Comparison of ENCODE assay signal across 17 cellular contexts in genomic region chr17:50352072-50352692, GRCh38. TPM values are rescaled to one million over a fixed set of nuclear protein-coding genes. Genes with fewer than 3 reads are reported as not detected.
A peak's percentile ranks its signal among the peaks of the same experiment; 100 is the strongest.
DNase-seq lines count a peak whose midpoint lies in the region; ATAC-seq and TF ChIP-seq lines count a peak whose summit lies in the region.
"Had no signal": no experiment of that assay in that cellular context is flagged by ENCODE, and none has a peak within 500 bp of the region (broad histone marks: within the 10 kb centered on the region; RNA-seq: fewer than 3 reads in every experiment).

No MANE protein-coding gene starts in this region.

- in situ Hi-C loops in GM13977 (cut with MboI; ENCODE audit: low pct_unique_long_range_greater_than_20kb, low sequenced_read_pairs, unreplicated experiment): no loop called here

- H3K27ac ChIP-seq in VCaP (peak overlapping the region; percentile 30; the same call in 1 of the 2 replicates), muscle layer of colon (ENCODE audit: low read depth, low read length) (peak overlapping the region; percentile 49), upper lobe of left lung (no peak overlapping the region)
- H3K27ac ChIP-seq: KMS-11, pancreas, Peyer's patch, tibial artery, WERI-Rb-1 had no signal

- no peak overlapping the region for H3K4me3 ChIP-seq in muscle layer of colon (ENCODE audit: low read depth in 1 of 2, low read length in 2 of 2)
- no peak overlapping the region for H3K4me3 ChIP-seq in upper lobe of left lung
- H3K4me3 ChIP-seq: pancreas, Peyer's patch, tibial artery had no signal

- peaks cover 5% of the 10 kb centered on the region for H3K36me3 Mint-ChIP-seq in effector memory CD8-positive, alpha-beta T cell (ENCODE audit: insufficient read depth)
- H3K36me3 Mint-ChIP-seq in immature natural killer cell: no peaks in the 10 kb centered on the region

- H3K9ac ChIP-seq in muscle layer of colon (ENCODE audit: low read length): no peak overlapping the region
- H3K9ac ChIP-seq: KMS-11 had no signal

- ATAC-seq in effector memory CD8-positive, alpha-beta T cell (replicated peaks): no peak
- no peak for ATAC-seq in upper lobe of left lung (ENCODE audit: low FRiP score in 2 of 2)
- ATAC-seq: pancreas had no signal

- WGBS in upper lobe of left lung, 2 donors: 80 to 95% methylated on average over 6 of the region's 6 CpGs

- peak overlapping the region in 1 of 2 donors; percentile 74 for H3K27ac Mint-ChIP-seq in effector memory CD8-positive, alpha-beta T cell
- peak overlapping the region in 3 of 6 donors; percentile 13 to 29 (median 18) for H3K27ac Mint-ChIP-seq in immature natural killer cell

- TF ChIP-seq CTCF in GM13977 (IDR thresholded peaks at IDR 0.05; ENCODE audit: extremely low read depth, insufficient read depth, missing control alignments) (no peak), VCaP (conservative IDR thresholded peaks at IDR 0.05) (no peak), upper lobe of left lung (IDR thresholded peaks at IDR 0.05) (no peak)

- H3K27me3 ChIP-seq in muscle layer of colon (ENCODE audit: control insufficient read depth in 1 of 2, insufficient read depth in 2 of 2, low read length in 2 of 2): no peaks in the 10 kb centered on the region
- H3K27me3 ChIP-seq in upper lobe of left lung: no peaks in the 10 kb centered on the region
- H3K27me3 ChIP-seq: pancreas, Peyer's patch, tibial artery had no signal

- H3K4me1 Mint-ChIP-seq in effector memory CD8-positive, alpha-beta T cell (ENCODE audit: low read depth in 2 of 2): peaks cover 33 to 36% of the 10 kb centered on the region in 2 donors
- H3K4me1 Mint-ChIP-seq in immature natural killer cell: peaks cover 13 to 21% of the 10 kb centered on the region in 2 donors

- no peak for TF ChIP-seq POLR2A in upper lobe of left lung (IDR thresholded peaks at IDR 0.05)

- H3K4me1 ChIP-seq in muscle layer of colon (ENCODE audit: insufficient read depth, low read length): peaks cover 32% of the 10 kb centered on the region
- H3K4me1 ChIP-seq in upper lobe of left lung: peaks cover 6 to 15% (median 10%) of the 10 kb centered on the region in 4 donors

- H3K36me3 ChIP-seq in muscle layer of colon (ENCODE audit: insufficient read depth, low read length) (peaks cover 36% of the 10 kb centered on the region), upper lobe of left lung (peaks cover 10 to 42% (median 37%) of the 10 kb centered on the region in 4 donors)

- no peak for TF ChIP-seq EP300 in upper lobe of left lung (IDR thresholded peaks at IDR 0.05)

- H3K9me3 ChIP-seq in muscle layer of colon (ENCODE audit: low read length) (no peaks in the 10 kb centered on the region), upper lobe of left lung (no peaks in the 10 kb centered on the region)
- H3K9me3 ChIP-seq: pancreas, Peyer's patch, tibial artery had no signal

- H3K4me3 Mint-ChIP-seq in effector memory CD8-positive, alpha-beta T cell: no peak overlapping the region
- no peak overlapping the region for H3K4me3 Mint-ChIP-seq in immature natural killer cell

- DNase-seq in D341Med (ENCODE audit: low spot score): peak; percentile 22
- peak; percentile 16 for DNase-seq in GM13977 (ENCODE audit: low spot score)
- DNase-seq in effector memory CD8-positive, alpha-beta T cell: no peak
- no peak for DNase-seq in upper lobe of left lung
- no peak for DNase-seq in immature natural killer cell
- DNase-seq: amniotic stem cell; DMS53; hippocampal formation; NCI-H82; stimulated activated CD4-positive, alpha-beta T cell treated with anti-CD3 and anti-CD28 coated beads, Interleukin-4, amount 100 ng/mL, for 24 hours; tibial artery; WERI-Rb-1 had no signal

- no peaks in the 10 kb centered on the region for H3K9me3 Mint-ChIP-seq in effector memory CD8-positive, alpha-beta T cell
- H3K9me3 Mint-ChIP-seq in immature natural killer cell: no peaks in the 10 kb centered on the region

- no peaks in the 10 kb centered on the region for H3K27me3 Mint-ChIP-seq in effector memory CD8-positive, alpha-beta T cell
- H3K27me3 Mint-ChIP-seq in immature natural killer cell (ENCODE audit: low read depth in 3 of 3): peaks cover 0 to 5% (median 0%) of the 10 kb centered on the region in 3 donors

RNA-seq across cellular contexts. Expression of gene XYLT2, which starts 6.3 kb away (rescaled TPM):
- 10 to 100 TPM; 16.4 to 33.5 (median 19.2) TPM for total RNA-seq in upper lobe of left lung
- polyA plus RNA-seq in immature natural killer cell: 10 to 100 TPM in 1 of 3 donors, 1 to 10 TPM in 2; 6.8 to 17.4 (median 7.1) TPM

RNA-seq across cellular contexts. Expression of gene MRPL27, which starts 20.8 kb away (rescaled TPM):
- 10 to 100 TPM in 5 of 6 donors, 1 to 10 TPM in 1; 7.3 to 59.1 (median 50.6) TPM for total RNA-seq in upper lobe of left lung
- polyA plus RNA-seq in immature natural killer cell: 10 to 100 TPM; 47.8 to 69.1 (median 49.4) TPM

RNA-seq across cellular contexts. Expression of gene EME1, which starts 20.8 kb away (rescaled TPM):
- 10 to 100 TPM in 1 of 6 donors, 1 to 10 TPM in 2, under 1 TPM in 1, not detected in 2; 0.30 to 12.1 (median 1.2) TPM for total RNA-seq in upper lobe of left lung
- polyA plus RNA-seq in immature natural killer cell: under 1 TPM in 2 of 3 donors, not detected in 1; 0.47 to 0.85 TPM

RNA-seq across cellular contexts. Expression of gene LRRC59, which starts 45.1 kb away (rescaled TPM):
- 100 to 1,000 TPM in 1 of 6 donors, 10 to 100 TPM in 5; 19.9 to 135 (median 67.0) TPM for total RNA-seq in upper lobe of left lung
- polyA plus RNA-seq in immature natural killer cell: 10 to 100 TPM; 16.8 to 30.3 (median 23.9) TPM

Comparison
In these comparisons a context has a peak if more than half of its experiments do, and no peak if none do; other contexts are left out.
1. DNase-seq: peak in D341Med (single experiment) and GM13977 (single experiment); none in effector memory CD8-positive, alpha-beta T cell (0 of 3), upper lobe of left lung (0 of 2) and immature natural killer cell (0 of 3).
2. H3K27ac ChIP-seq: peak in VCaP (single experiment) and muscle layer of colon (single experiment); none in upper lobe of left lung (0 of 4).